6 cellular contexts compared by ENCODE assay signal in genomic region chr7:6463609-6464008, GRCh38. TPM values are rescaled to one million over a fixed set of nuclear protein-coding genes. Genes with fewer than 3 reads are reported as not detected.
DNase-seq lines count a peak whose midpoint lies in the region; TF ChIP-seq lines count a peak whose summit lies in the region.
"Not testable (repeated sequence)": the region's sequence is repeated elsewhere in the genome, so short reads cannot be mapped to it uniquely, and the experiment has no call there.

No MANE protein-coding gene starts in this region.

- H3K79me1 ChIP-seq in mesendoderm (ENCODE audit: low read length) = not testable (repeated sequence)

- not testable (repeated sequence) for H4K8ac ChIP-seq in mesendoderm (ENCODE audit: low read depth, low read length)

- H3K36me3 Mint-ChIP-seq in activated T-cell treated with anti-CD3 and anti-CD28 coated beads, Interleukin-2, amount 50 U/mL, for 24 hours (ENCODE audit: low read depth) = peaks cover 77% of the 10 kb centered on the region
- peaks cover 41% of the 10 kb centered on the region for H3K36me3 Mint-ChIP-seq in chondrocyte (ENCODE audit: low read depth)

- not testable (repeated sequence) for H3K79me2 ChIP-seq in mesendoderm (ENCODE audit: control insufficient read depth, insufficient read depth, low read length)

- POLR2A ChIA-PET in HEK293 (lab: Yijun Ruan, JAX) = interaction anchor here (0.6 to 1.4 kb wide), 2 partner anchors 16 to 82 kb away, joined by 5 to 6 read pairs; partner anchors contain the start of gene DAGLB

- H3K4me1 Mint-ChIP-seq in activated T-cell treated with anti-CD3 and anti-CD28 coated beads, Interleukin-2, amount 50 U/mL, for 24 hours (ENCODE audit: low read depth) = not testable (repeated sequence)
- H3K4me1 Mint-ChIP-seq in chondrocyte (ENCODE audit: low read depth) = peaks cover 11% of the 10 kb centered on the region

- H3K36me3 ChIP-seq in HEK293 (ENCODE audit: control insufficient read depth in 2 of 2, insufficient read depth in 1 of 2, low read length in 2 of 2) (peaks cover 33 to 66% of the 10 kb centered on the region in 2 experiments), mesendoderm (ENCODE audit: control insufficient read depth, insufficient read depth, low read length) (peaks cover 23% of the 10 kb centered on the region)

- not testable (repeated sequence) for H2BK5ac ChIP-seq in mesendoderm (ENCODE audit: low read length)

- not testable (repeated sequence) for H3K27me3 ChIP-seq in mesendoderm (ENCODE audit: insufficient read depth, low read length, poor library complexity)

- not testable (repeated sequence) for H3K4me1 ChIP-seq in HEK293 (ENCODE audit: control insufficient read depth, insufficient read depth, low read length); mesendoderm (ENCODE audit: control insufficient read depth, low read depth, low read length)

- not testable (repeated sequence) for H2AK5ac ChIP-seq in mesendoderm (ENCODE audit: low read length)

- DNase-seq in EH (ENCODE audit: low read depth) (peak; percentile 22), NCI-H226 (peak; percentile 66), mesendoderm (peak; percentile 43)
- not testable (repeated sequence) for DNase-seq in activated T-cell treated with anti-CD3 and anti-CD28 coated beads, Interleukin-2, amount 50 U/mL, for 24 hours; chondrocyte (ENCODE audit: low spot score)

- not testable (repeated sequence) for H3K18ac ChIP-seq in mesendoderm (ENCODE audit: low read length)

- not testable (repeated sequence) for H3K4ac ChIP-seq in mesendoderm (ENCODE audit: low read depth, low read length)

- H3K23ac ChIP-seq in mesendoderm (ENCODE audit: low read length) = not testable (repeated sequence)

- no CpG with 5 or more reads among the region's 5 CpGs for WGBS in mesendoderm (ENCODE audit: extremely low coverage, insufficient coverage, low lambda C conversion rate)

- not testable (repeated sequence) for H3K56ac ChIP-seq in mesendoderm (ENCODE audit: low read length)

- H3K4me3 Mint-ChIP-seq in activated T-cell treated with anti-CD3 and anti-CD28 coated beads, Interleukin-2, amount 50 U/mL, for 24 hours; chondrocyte (ENCODE audit: unreplicated experiment): not testable (repeated sequence)

- not testable (repeated sequence) for H3K27me3 Mint-ChIP-seq in activated T-cell treated with anti-CD3 and anti-CD28 coated beads, Interleukin-2, amount 50 U/mL, for 24 hours; chondrocyte (ENCODE audit: low read depth)

- H3K27ac ChIP-seq in HEK293 (ENCODE audit: extremely low read depth, low read depth, low read length); mesendoderm (ENCODE audit: low read depth, low read length): not testable (repeated sequence)

- not testable (repeated sequence) for H2BK15ac ChIP-seq in mesendoderm (replicated peaks; ENCODE audit: low read depth)

- TF ChIP-seq CTCF in HEK293 (tag by site-specific recombination; IDR thresholded peaks at IDR 0.05); chondrocyte (IDR thresholded peaks at IDR 0.05): not testable (repeated sequence)

- not testable (repeated sequence) for H3K9ac ChIP-seq in mesendoderm (ENCODE audit: low read length)

- H4K5ac ChIP-seq in mesendoderm (ENCODE audit: low read length) = not testable (repeated sequence)

- H3K27ac Mint-ChIP-seq in activated T-cell treated with anti-CD3 and anti-CD28 coated beads, Interleukin-2, amount 50 U/mL, for 24 hours = peak overlapping the region; percentile 44
- peak overlapping the region; percentile 22 for H3K27ac Mint-ChIP-seq in chondrocyte (ENCODE audit: unreplicated experiment)

- H3K4me2 ChIP-seq in mesendoderm (ENCODE audit: low read length) = not testable (repeated sequence)

- H2BK120ac ChIP-seq in mesendoderm (ENCODE audit: low read depth, low read length) = not testable (repeated sequence)

- not testable (repeated sequence) for H3K4me3 ChIP-seq in HEK293 (ENCODE audit: low read depth, low read length); mesendoderm (ENCODE audit: low read length)

- CTCF ChIA-PET in HEK293 (lab: Yijun Ruan, JAX) = interaction anchor here (0.7 to 1.2 kb wide), 3 partner anchors 9 to 10 kb away, joined by 3 to 4 read pairs (median 3); no protein-coding TSS in a partner anchor

- not testable (repeated sequence) for H3K9me3 ChIP-seq in HEK293 (ENCODE audit: control insufficient read depth, insufficient read depth, low read depth, low read length)

- not testable (repeated sequence) for H3K9me3 Mint-ChIP-seq in activated T-cell treated with anti-CD3 and anti-CD28 coated beads, Interleukin-2, amount 50 U/mL, for 24 hours; chondrocyte (ENCODE audit: low read depth)

TF ChIP-seq in HEK293, 187 proteins besides CTCF, POLR2A, EP300 and RAD21:
- TF ChIP-seq GLIS1 (tag by site-specific recombination; IDR thresholded peaks at IDR 0.05) = peak; percentile 29
- peak; percentile 64; the same call in 1 of the 2 replicates for TF ChIP-seq EGR2 (tag by site-specific recombination; IDR thresholded peaks at IDR 0.05; ENCODE audit: low read depth)
- TF ChIP-seq ZFHX2 (tag by site-specific recombination; conservative IDR thresholded peaks at IDR 0.05) = peak; percentile 67

RNA-seq across cellular contexts. Expression of gene DAGLB, which starts 15.9 kb away (rescaled TPM):
- total RNA-seq in chondrocyte = 23.9 to 30.5 TPM (median 30.0 TPM) in 3 replicates
- polyA plus RNA-seq in mesendoderm (2013, experiment 1 of 2) = 9.9 TPM
- polyA plus RNA-seq in mesendoderm (2013, experiment 2 of 2) = 9.7 TPM

RNA-seq across cellular contexts. Expression of gene KDELR2, which starts 20.3 kb away (rescaled TPM):
- total RNA-seq in chondrocyte = 303 to 382 TPM (median 312 TPM) in 3 replicates
- 72.8 TPM for polyA plus RNA-seq in mesendoderm (2013, experiment 1 of 2)
- polyA plus RNA-seq in mesendoderm (2013, experiment 2 of 2) = 72.0 TPM
